ENCODE assay signal across 8 cellular contexts in genomic region chr18:48802543-48803428, GRCh38.
DNase-seq lines count a peak whose midpoint lies in the region; ATAC-seq, FAIRE-seq and TF ChIP-seq lines count a peak whose summit lies in the region.

No MANE protein-coding gene starts in this region.

- peak overlapping the region; percentile 42 for H3K27ac ChIP-seq in RWPE1
- peak overlapping the region; percentile 86 for H3K27ac ChIP-seq in cardiac muscle cell
- H3K27ac ChIP-seq in pancreas: peak overlapping the region in 3 of 4 donors; percentile 23 to 47 (median 32)

- intact Hi-C loops in pancreas (cut with DNase I): no loop called here

- ATAC-seq in pancreas (peak; percentile 64 to 84 (median 69)), HG02852 (IDR thresholded peaks at IDR 0.05; ENCODE audit: unreplicated experiment) (no peak), GM18520 (IDR thresholded peaks at IDR 0.05; ENCODE audit: unreplicated experiment) (no peak), HG03432 (IDR thresholded peaks at IDR 0.05; ENCODE audit: unreplicated experiment) (no peak)

- TF ChIP-seq CTCF in RWPE1 (conservative IDR thresholded peaks at IDR 0.05; ENCODE audit: low read depth) (no peak), cardiac muscle cell (IDR thresholded peaks at IDR 0.05; ENCODE audit: low read depth, low read length) (no peak), pancreas (IDR thresholded peaks at IDR 0.05) (no peak)

- no peak for FAIRE-seq in pancreas (lab: Jason Lieb, UNC)

- no peak overlapping the region for H3K4me3 ChIP-seq in cardiac muscle cell
- H3K4me3 ChIP-seq in pancreas: no peak overlapping the region

- CTCF ChIA-PET in RWPE1 (lab: Yijun Ruan, JAX): no interaction called here

- WGBS in pancreas, 2 donors: 61 to 64% methylated on average over 12 of the region's 12 CpGs

- H3K36me3 ChIP-seq in cardiac muscle cell: no peaks in the 10 kb centered on the region
- no peaks in the 10 kb centered on the region for H3K36me3 ChIP-seq in pancreas

- H3K4me1 ChIP-seq in cardiac muscle cell (ENCODE audit: low read depth): peaks cover 28% of the 10 kb centered on the region
- peaks cover 0 to 21% (median 17%) of the 10 kb centered on the region in 3 donors for H3K4me1 ChIP-seq in pancreas

- DNase-seq in Ammon's horn (ENCODE audit: low spot score) (peak; percentile 50), RWPE1 (ENCODE audit: low spot score) (no peak), cardiac muscle cell (ENCODE audit: low read depth in 1 of 2, low spot score in 1 of 2) (peak in 1 of 2 donors; percentile 80), pancreas (peak in 4 of 6 donors; percentile 31 to 62 (median 44)), GM03348 (ENCODE audit: low spot score) (no peak)

- H3K9me3 ChIP-seq in cardiac muscle cell (ENCODE audit: low read depth) (no peaks in the 10 kb centered on the region), pancreas (no peaks in the 10 kb centered on the region)

- POLR2A ChIA-PET in RWPE1 (lab: Yijun Ruan, JAX; ENCODE audit: low non-redundant PET): no interaction called here

- no peaks in the 10 kb centered on the region for H3K27me3 ChIP-seq in cardiac muscle cell
- H3K27me3 ChIP-seq in pancreas: no peaks in the 10 kb centered on the region

Comparison
In these comparisons a context has a peak if more than half of its experiments do, and no peak if none do; other contexts are left out.
1. DNase-seq: peak in Ammon's horn (single experiment) and pancreas (4 of 6); none in RWPE1 (single experiment) and GM03348 (single experiment).
2. H3K27ac ChIP-seq: peak in every context shown above with its lines; median percentile 86 in cardiac muscle cell; 42 in RWPE1; 32 in pancreas.
3. ATAC-seq: peak in pancreas (4 of 4); none in HG02852 (single experiment), GM18520 (single experiment) and HG03432 (single experiment).